In the genomic region with DNA sequence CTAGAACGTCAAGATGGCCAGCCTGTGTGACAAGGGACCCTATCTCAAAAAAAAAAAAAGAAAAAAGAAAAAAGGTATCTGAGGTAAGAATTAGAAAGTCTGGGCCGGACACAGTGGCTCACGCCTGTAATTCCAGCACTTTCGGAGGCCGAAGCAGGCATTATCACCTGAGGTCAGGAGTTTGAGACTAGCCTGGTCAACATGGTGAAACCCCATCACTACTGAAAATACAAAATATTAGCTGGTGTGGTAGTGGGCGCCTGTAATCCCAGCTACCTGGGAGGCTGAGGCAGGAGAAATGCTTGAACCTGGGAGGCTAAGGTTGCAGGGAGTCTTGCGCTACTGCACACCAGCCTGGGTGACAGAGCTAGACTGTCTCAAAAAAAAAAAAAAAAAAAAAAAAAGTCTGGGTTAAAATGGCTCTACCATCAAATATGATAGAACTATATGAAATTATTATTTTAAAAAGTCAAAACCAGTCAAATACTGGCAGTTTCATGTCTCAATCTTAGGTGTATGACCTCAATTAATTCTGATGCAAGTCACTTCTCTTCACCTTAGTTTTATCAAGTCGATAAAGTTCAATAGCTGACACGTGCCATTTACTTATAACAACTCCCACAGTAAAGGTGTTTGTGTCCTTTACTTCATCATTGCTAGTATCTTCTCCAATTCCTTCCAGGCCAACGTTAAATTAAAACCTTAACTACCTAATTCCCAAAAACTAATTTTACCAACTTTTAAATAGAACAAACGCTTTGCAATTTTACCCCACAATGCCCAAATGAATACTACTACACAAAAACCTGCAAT, we compare ENCODE assay signal across 8 cellular contexts. TPM values are rescaled to one million over a fixed set of nuclear protein-coding genes. Genes with fewer than 3 reads are reported as not detected.
DNase-seq lines count a peak whose midpoint lies in the region; ATAC-seq and TF ChIP-seq lines count a peak whose summit lies in the region.

No MANE protein-coding gene starts in this region.

- peaks cover 60% of the 10 kb centered on the region for H3K36me3 Mint-ChIP-seq in GM23338 (ENCODE audit: low read depth)

- H3F3A ChIP-seq in GM23338 (replicated peaks; ENCODE audit: low read depth): peaks cover 27% of the 10 kb centered on the region

- intact Hi-C loops in gastrocnemius medialis (cut with DNase I; ENCODE audit: low total_unique reads): no loop called here

- H3K4me3 ChIP-seq in GM23338 (peak overlapping the region; percentile 91), SJCRH30 (peak overlapping the region; percentile 85), fibroblast of mammary gland (ENCODE audit: control insufficient read depth, low read depth, low read length) (peak overlapping the region; percentile 99), gastrocnemius medialis (peak overlapping the region; percentile 67 to 100 (median 87))

- in situ Hi-C loops in gastrocnemius medialis (cut with MboI; ENCODE audit: low sequenced_read_pairs in 4 of 4): no loop called here

- TF ChIP-seq POLR2A in gastrocnemius medialis (IDR thresholded peaks at IDR 0.05): no peak

- H2AFZ ChIP-seq in GM23338: no peak overlapping the region

- H3K27me3 ChIP-seq in GM23338 (ENCODE audit: insufficient read depth): no peaks in the 10 kb centered on the region
- no peaks in the 10 kb centered on the region for H3K27me3 ChIP-seq in SJCRH30
- H3K27me3 ChIP-seq in gastrocnemius medialis: no peaks in the 10 kb centered on the region

- H3K36me3 ChIP-seq in GM23338 (ENCODE audit: insufficient read depth) (peaks cover 29% of the 10 kb centered on the region), SJCRH30 (peaks cover 46% of the 10 kb centered on the region), gastrocnemius medialis (peaks cover 0 to 31% of the 10 kb centered on the region in 2 donors)

- H3K27ac Mint-ChIP-seq in GM23338: peak overlapping the region; percentile 100

- H3K9me3 ChIP-seq in SJCRH30 (replicated peaks): no peaks in the 10 kb centered on the region
- H3K9me3 ChIP-seq in gastrocnemius medialis: no peaks in the 10 kb centered on the region

- H3K79me2 ChIP-seq in GM23338 (replicated peaks; ENCODE audit: insufficient read depth): peaks cover 22% of the 10 kb centered on the region

- peaks cover 26% of the 10 kb centered on the region for H3K27me3 Mint-ChIP-seq in GM23338 (ENCODE audit: insufficient read depth, low read depth, poor library complexity)

- H3K9me3 Mint-ChIP-seq in GM23338: no peaks in the 10 kb centered on the region

- H4K20me1 ChIP-seq in GM23338 (replicated peaks; ENCODE audit: insufficient read depth): no peaks in the 10 kb centered on the region; the same call in 1 of the 2 replicates

- peak overlapping the region; percentile 92 for H3K27ac ChIP-seq in GM23338 (ENCODE audit: low read depth)
- peak overlapping the region; percentile 95 for H3K27ac ChIP-seq in SJCRH30
- peak overlapping the region; percentile 79 to 90 (median 84) for H3K27ac ChIP-seq in gastrocnemius medialis

- DNase-seq in GM23338 (ENCODE audit: low spot score): no peak
- DNase-seq in SJCRH30: no peak
- DNase-seq in fibroblast of mammary gland (ENCODE audit: low read depth): peak; percentile 19
- no peak for DNase-seq in gastrocnemius medialis
- DNase-seq in iPS-NIHi11 (ENCODE audit: low spot score): no peak
- DNase-seq in NCI-H1048 (lab: John Stamatoyannopoulos, UW): no peak
- DNase-seq in islet precursor cell: no peak

- no peak for ATAC-seq in GM23338
- no peak for ATAC-seq in gastrocnemius medialis
- no peak for ATAC-seq in GM21825 (IDR thresholded peaks at IDR 0.05; ENCODE audit: unreplicated experiment)

- no peaks in the 10 kb centered on the region for H3K9me2 ChIP-seq in GM23338 (ENCODE audit: insufficient read depth)

- H3K4me1 Mint-ChIP-seq in GM23338: peaks cover 44% of the 10 kb centered on the region

- H3K4me3 Mint-ChIP-seq in GM23338: peak overlapping the region; percentile 94

- no peak for TF ChIP-seq CTCF in GM23338 (conservative IDR thresholded peaks at IDR 0.05; ENCODE audit: low read depth in 2 of 2)
- TF ChIP-seq CTCF in fibroblast of mammary gland (conservative IDR thresholded peaks at IDR 0.05; ENCODE audit: control insufficient read depth, insufficient read depth, low read depth, low read length): no peak
- no peak for TF ChIP-seq CTCF in gastrocnemius medialis (IDR thresholded peaks at IDR 0.05 in 4 of 5, conservative IDR thresholded peaks at IDR 0.05 in 1 of 5)

- H3K4me2 ChIP-seq in GM23338: peak overlapping the region; percentile 95

- H3K4me1 ChIP-seq in GM23338 (ENCODE audit: insufficient read depth): peaks cover 30% of the 10 kb centered on the region
- H3K4me1 ChIP-seq in SJCRH30: peaks cover 6% of the 10 kb centered on the region
- peaks cover 16 to 40% of the 10 kb centered on the region in 2 donors for H3K4me1 ChIP-seq in gastrocnemius medialis

TF ChIP-seq in GM23338, 12 proteins besides CTCF, POLR2A, EP300 and RAD21:
- TF ChIP-seq CREB1 (CRISPR knock-in tag; IDR thresholded peaks at IDR 0.05; ENCODE audit: low read depth) (no peak), STAT1 (IDR thresholded peaks at IDR 0.05; ENCODE audit: unreplicated experiment) (no peak)

RNA-seq across cellular contexts. Expression of gene RPS23, which starts 1.1 kb away (rescaled TPM):
- total RNA-seq in GM23338 (2014; rRNA removed; shearing (Covaris generic)): 1,580 and 2,261 TPM in 2 replicates
- polyA plus RNA-seq in GM23338 (2016; fragmentation: Nextera tagmentation; extraction: Ambion mirVana): 3,526 and 3,589 TPM in 2 replicates
- 6,023 and 7,073 TPM in 2 replicates for total RNA-seq in SJCRH30 (2014; rRNA removed; shearing (Covaris generic))
- total RNA-seq in gastrocnemius medialis: 1,000 to 10,000 TPM; 3,129 to 4,184 (median 3,721) TPM
